In the genomic region with DNA sequence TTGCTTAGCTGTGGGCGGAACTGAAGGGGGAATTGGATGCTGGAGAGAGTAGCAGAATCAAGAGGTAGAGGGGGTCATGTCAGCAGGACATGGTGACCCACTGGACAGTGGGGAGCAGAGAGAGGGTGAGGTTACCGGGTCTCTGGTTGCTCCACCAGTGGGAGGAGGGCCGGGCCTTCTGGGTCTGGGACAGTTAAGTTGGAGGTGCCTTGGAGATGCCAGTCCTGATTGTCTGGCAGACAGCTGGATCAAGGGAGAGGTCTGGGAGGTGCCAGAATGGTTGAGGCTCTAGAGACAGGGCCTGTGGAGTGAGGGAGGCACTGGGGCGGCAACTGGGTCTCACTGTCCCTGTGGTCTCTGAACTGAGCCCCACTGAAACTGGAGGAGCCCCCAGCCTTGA, we compare ENCODE assay signal across 12 cellular contexts. TPM values are rescaled to one million over a fixed set of nuclear protein-coding genes. Genes with fewer than 3 reads are reported as not detected.
DNase-seq lines count a peak whose midpoint lies in the region; ATAC-seq and TF ChIP-seq lines count a peak whose summit lies in the region.
"Had no signal": no experiment of that assay in that cellular context is flagged by ENCODE, and none has a peak within 500 bp of the region (broad histone marks: within the 10 kb centered on the region; RNA-seq: fewer than 3 reads in every experiment).

No MANE protein-coding gene starts in this region.

- WGBS in gastroesophageal sphincter (ENCODE audit: low coverage in 1 of 2), 2 donors: 62 to 87% methylated on average over 2 to 3 of the region's 4 CpGs

- H3K9me3 Mint-ChIP-seq in T-cell: no peaks in the 10 kb centered on the region

- peak overlapping the region in 1 of 2 donors; percentile 33 for H3K27ac Mint-ChIP-seq in T-cell

- no peak overlapping the region for H3K4me3 ChIP-seq in BLaER1 treated with 17β-estradiol and CSF1 and Interleukin-3, amounts not matched to agents 10 nM and 100 nM
- H3K4me3 ChIP-seq in gastroesophageal sphincter (no peak overlapping the region), parathyroid adenoma (ENCODE audit: low read depth, low read length) (no peak overlapping the region)

- H3K36me3 ChIP-seq in BLaER1 treated with 17β-estradiol and CSF1 and Interleukin-3, amounts not matched to agents 10 nM and 100 nM: peaks cover 43 to 84% (median 58%) of the 10 kb centered on the region in 11 experiments
- H3K36me3 ChIP-seq in gastroesophageal sphincter (peaks cover 0 to 55% of the 10 kb centered on the region in 2 donors), parathyroid adenoma (ENCODE audit: control insufficient read depth, insufficient read depth, low read length) (no peaks in the 10 kb centered on the region)

- TF ChIP-seq CTCF in gastroesophageal sphincter (IDR thresholded peaks at IDR 0.05): no peak
- TF ChIP-seq CTCF in parathyroid adenoma (IDR thresholded peaks at IDR 0.05): no peak

- no peaks in the 10 kb centered on the region for H3K27me3 Mint-ChIP-seq in T-cell

- peak overlapping the region; percentile 11 to 88 (median 77); a peak in 19 of 22 replicates for H3K27ac ChIP-seq in BLaER1 treated with 17β-estradiol and CSF1 and Interleukin-3, amounts not matched to agents 10 nM and 100 nM
- peak overlapping the region; percentile 75 to 86 (median 84) for H3K27ac ChIP-seq in gastroesophageal sphincter
- H3K27ac ChIP-seq in parathyroid adenoma: peak overlapping the region; percentile 69

- peaks cover 21% of the 10 kb centered on the region for H3K36me3 Mint-ChIP-seq in T-cell

- H2AFZ ChIP-seq in parathyroid adenoma: peak overlapping the region; percentile 75

- POLR2A ChIA-PET in T-cell (lab: Charles Lee): no interaction called here

- CTCF ChIA-PET in T-cell (lab: Charles Lee): no interaction called here

- DNase-seq in SK-N-DZ (ENCODE audit: low spot score): peak; percentile 39
- no peak for DNase-seq in T-cell
- DNase-seq in SIG-M5 treated with dmso at 0.1 percent for 504 hours (lab: John Stamatoyannopoulos, UW; ENCODE audit: unreplicated experiment): no peak
- DNase-seq: COR-L47, cortex of kidney, NCI-H1436 had no signal

- H4K20me1 ChIP-seq in BLaER1 treated with 17β-estradiol and CSF1 and Interleukin-3, amounts not matched to agents 10 nM and 100 nM: peaks cover 9 to 90% (median 58%) of the 10 kb centered on the region in 11 experiments; a peak in 19 of 22 replicates

- no peak for ATAC-seq in gastroesophageal sphincter
- no peak for ATAC-seq in GM21737 (IDR thresholded peaks at IDR 0.05; ENCODE audit: unreplicated experiment)
- no peak for ATAC-seq in T-cell (replicated peaks in 1 of 4)
- no peak for ATAC-seq in GM19463 (IDR thresholded peaks at IDR 0.05; ENCODE audit: unreplicated experiment)
- ATAC-seq: Panc1 had no signal

- H3K4me3 Mint-ChIP-seq in T-cell: no peak overlapping the region

- H3K9me3 ChIP-seq in BLaER1 treated with 17β-estradiol and CSF1 and Interleukin-3, amounts not matched to agents 10 nM and 100 nM (replicated peaks in 1 of 11): no peaks in the 10 kb centered on the region
- H3K9me3 ChIP-seq in gastroesophageal sphincter (no peaks in the 10 kb centered on the region), parathyroid adenoma (ENCODE audit: control insufficient read depth, low read length) (no peaks in the 10 kb centered on the region)

- TF ChIP-seq POLR2A in gastroesophageal sphincter (IDR thresholded peaks at IDR 0.05): no peak

- H3K27me3 ChIP-seq in BLaER1 treated with 17β-estradiol and CSF1 and Interleukin-3, amounts not matched to agents 10 nM and 100 nM: no peaks in the 10 kb centered on the region
- H3K27me3 ChIP-seq in gastroesophageal sphincter (no peaks in the 10 kb centered on the region), parathyroid adenoma (ENCODE audit: control insufficient read depth, insufficient read depth, low read length) (no peaks in the 10 kb centered on the region)

- peaks cover 18% of the 10 kb centered on the region for H3K79me2 ChIP-seq in parathyroid adenoma

- H3K4me1 Mint-ChIP-seq in T-cell: peaks cover 28 to 50% (median 47%) of the 10 kb centered on the region in 3 donors

- H3K4me2 ChIP-seq in BLaER1 treated with 17β-estradiol and CSF1 and Interleukin-3, amounts not matched to agents 10 nM and 100 nM: peak overlapping the region; percentile 2 to 90 (median 87); a peak in 18 of 22 replicates
- peak overlapping the region; percentile 8 for H3K4me2 ChIP-seq in parathyroid adenoma (ENCODE audit: low read length)

- peaks cover 49 to 78% (median 57%) of the 10 kb centered on the region in 10 experiments for H3K4me1 ChIP-seq in BLaER1 treated with 17β-estradiol and CSF1 and Interleukin-3, amounts not matched to agents 10 nM and 100 nM
- peaks cover 0 to 71% (median 18%) of the 10 kb centered on the region in 3 donors for H3K4me1 ChIP-seq in gastroesophageal sphincter
- H3K4me1 ChIP-seq in parathyroid adenoma: peaks cover 27% of the 10 kb centered on the region

- no peak for TF ChIP-seq EP300 in gastroesophageal sphincter (IDR thresholded peaks at IDR 0.05)

- H3K9ac ChIP-seq in BLaER1 treated with 17β-estradiol and CSF1 and Interleukin-3, amounts not matched to agents 10 nM and 100 nM: peak overlapping the region in 9 of 11 experiments; percentile 40 to 78 (median 60); a peak in 11 of 22 replicates
- no peak overlapping the region for H3K9ac ChIP-seq in parathyroid adenoma

RNA-seq across cellular contexts. Expression of a gene that starts 24.6 kb away (rescaled TPM):
- 25.2 and 27.4 TPM in 2 replicates for polyA plus RNA-seq in SK-N-DZ (2014; cell fraction: cytosol; rRNA removed)
- polyA plus RNA-seq in SK-N-DZ (2014; cell fraction: nucleus; rRNA removed): 11.9 and 19.2 TPM in 2 replicates
- total RNA-seq in gastroesophageal sphincter (10 to 100 TPM; 28.2 to 53.0 (median 44.6) TPM), T-cell (10 to 100 TPM in 3 of 5 donors, 1 to 10 TPM in 2; 5.8 to 12.6 (median 11.7) TPM)

RNA-seq across cellular contexts. Expression of a gene that starts 31.8 kb away (rescaled TPM):
- polyA plus RNA-seq in SK-N-DZ (2014; cell fraction: cytosol; rRNA removed): 43.8 and 54.5 TPM in 2 replicates
- polyA plus RNA-seq in SK-N-DZ (2014; cell fraction: nucleus; rRNA removed): 68.7 and 96.4 TPM in 2 replicates
- total RNA-seq in gastroesophageal sphincter (10 to 100 TPM; 30.6 to 54.7 (median 45.0) TPM), T-cell (1 to 10 TPM; 1.4 to 4.5 (median 2.0) TPM)

RNA-seq across cellular contexts. Expression of a gene that starts 52.5 kb away (rescaled TPM):
- polyA plus RNA-seq in SK-N-DZ (2014; cell fraction: cytosol; rRNA removed): 0.61 and 0.78 TPM in 2 replicates
- 1.4 TPM in 1 of 2 replicates, not detected in the other for polyA plus RNA-seq in SK-N-DZ (2014; cell fraction: nucleus; rRNA removed)
- total RNA-seq in gastroesophageal sphincter (not detected), T-cell (not detected)

Comparison
In these comparisons a context has a peak if more than half of its experiments do, and no peak if none do; other contexts are left out.
1. RNA of a gene that starts 31.8 kb away (total RNA-seq): 30.6 to 54.7 TPM in gastroesophageal sphincter; 1.4 to 4.5 TPM in T-cell; every median in the first group is over 4 times any median in the second.
2. Peak in every context shown above with its lines, with median percentiles within 50 percentile points of each other: H3K27ac ChIP-seq.